ENCODE assay signal across 1 cellular context in genomic region chr16:14310519-14310991, GRCh38.
TF ChIP-seq lines count a peak whose summit lies in the region.

No MANE protein-coding gene starts in this region.

TF ChIP-seq in K562, 482 proteins besides CTCF, POLR2A, EP300 and RAD21 (continued from another document):
- TF ChIP-seq ZNF740 (CRISPR knock-in tag; IDR thresholded peaks at IDR 0.05) (peak; percentile 70), ZNF740 (tag; IDR thresholded peaks at IDR 0.05) (no peak), ZNF316 (IDR thresholded peaks at IDR 0.05) (peak; percentile 90), POLR2H (tag; IDR thresholded peaks at IDR 0.05; ENCODE audit: low read depth) (no peak), ZSCAN32 (CRISPR knock-in tag; IDR thresholded peaks at IDR 0.05) (no peak), NFIC (IDR thresholded peaks at IDR 0.05) (0 out of 2 replicates have a peak, but pooled peaks have one; percentile 14), DPF2 (IDR thresholded peaks at IDR 0.05) (peak; percentile 61), ARID1B (IDR thresholded peaks at IDR 0.05) (peak; percentile 52; the same call in 1 of the 2 replicates), TFAP4 (CRISPR knock-in tag; IDR thresholded peaks at IDR 0.05; ENCODE audit: borderline replicate concordance) (0 out of 2 replicates have a peak, but pooled peaks have one; percentile 37), VEZF1 (CRISPR knock-in tag; IDR thresholded peaks at IDR 0.05) (peak; percentile 52), MYBL2 (IDR thresholded peaks at IDR 0.05; ENCODE audit: low read depth) (no peak), MYBL2 (CRISPR knock-in tag; IDR thresholded peaks at IDR 0.05; ENCODE audit: borderline replicate concordance) (no peak), MAFF (IDR thresholded peaks at IDR 0.05; ENCODE audit: low read length) (peak; percentile 49), ZBTB7A (IDR thresholded peaks at IDR 0.05; ENCODE audit: borderline replicate concordance, control insufficient read depth, low read depth, low read length) (peak; percentile 88; the same call in 1 of the 2 replicates), MTA2 (IDR thresholded peaks at IDR 0.05; ENCODE audit: low read depth) (no peak), ZNF133 (CRISPR knock-in tag; IDR thresholded peaks at IDR 0.05) (no peak), SMARCA4 (IDR thresholded peaks at IDR 0.05) (peak; percentile 37; the same call in 1 of the 2 replicates), NFE2L1 (tag; IDR thresholded peaks at IDR 0.05; ENCODE audit: borderline replicate concordance, low read depth) (peak; percentile 68), ZNF584 (CRISPR knock-in tag; IDR thresholded peaks at IDR 0.05; ENCODE audit: low read depth) (no peak), ZC3H4 (CRISPR knock-in tag; IDR thresholded peaks at IDR 0.05; ENCODE audit: borderline replicate concordance) (no peak), MTA3 (IDR thresholded peaks at IDR 0.05; ENCODE audit: borderline replicate concordance) (0 out of 2 replicates have a peak, but pooled peaks have one; percentile 31), HMGN3 (IDR thresholded peaks at IDR 0.05; ENCODE audit: borderline replicate concordance, extremely low read depth, insufficient read length, low read depth, low read length) (peak; percentile 49), MAZ (CRISPR knock-in tag; conservative IDR thresholded peaks at IDR 0.05 in 1 of 2, IDR thresholded peaks at IDR 0.05 in 1 of 2) (0 out of 4 replicates have a peak, but pooled peaks of 1 of the 2 experiments have one; percentile 22), ZNF512 (tag; IDR thresholded peaks at IDR 0.05) (no peak), BACH1 (tag; IDR thresholded peaks at IDR 0.05) (0 out of 2 replicates have a peak, but pooled peaks have one; percentile 42), JUND (IDR thresholded peaks at IDR 0.05; ENCODE audit: borderline replicate concordance, low read depth, low read length) (peak; percentile 23; the same call in 1 of the 2 replicates), JUND (tag; IDR thresholded peaks at IDR 0.05; ENCODE audit: borderline replicate concordance, low read depth, low read length) (no peak), ZNF696 (CRISPR knock-in tag; conservative IDR thresholded peaks at IDR 0.05) (no peak), MAFK (IDR thresholded peaks at IDR 0.05; ENCODE audit: low read length) (peak; percentile 65), SMARCE1 (IDR thresholded peaks at IDR 0.05) (peak; percentile 54; the same call in 1 of the 2 replicates), CBFA2T2 (conservative IDR thresholded peaks at IDR 0.05) (no peak), MAFG (tag; conservative IDR thresholded peaks at IDR 0.05) (peak; percentile 91), C11orf30 (IDR thresholded peaks at IDR 0.05; ENCODE audit: low read depth) (peak; percentile 89)
